ENCODE assay signal across 19 cellular contexts in genomic region chr6:138576303-138576702, GRCh38.
DNase-seq lines count a peak whose midpoint lies in the region; ATAC-seq and TF ChIP-seq lines count a peak whose summit lies in the region.
"Had no signal": no experiment of that assay in that cellular context is flagged by ENCODE, and none has a peak within 500 bp of the region (broad histone marks: within the 10 kb centered on the region; RNA-seq: fewer than 3 reads in every experiment).

No MANE protein-coding gene starts in this region.

- peaks cover under 1% of the 10 kb centered on the region for H3K4me1 ChIP-seq in endodermal cell (ENCODE audit: control insufficient read depth, insufficient read depth, low read length)

- H3K27ac Mint-ChIP-seq in endodermal cell: no peak overlapping the region
- H3K27ac Mint-ChIP-seq: dendritic cell treated with granulocyte-macrophage colony-stimulating factor and Interleukin-4, amounts not matched to agents 40 ng/mL and 50 ng/mL, for 4 days; GM23338 had no signal

- no peaks in the 10 kb centered on the region for H3K36me3 ChIP-seq in endodermal cell (ENCODE audit: control insufficient read depth, insufficient read depth, low read length)

- peaks cover 4% of the 10 kb centered on the region for H3K27me3 Mint-ChIP-seq in endodermal cell (ENCODE audit: insufficient read depth)

- no peak overlapping the region for H3K4me3 ChIP-seq in endodermal cell (ENCODE audit: low read length)
- H3K4me3 ChIP-seq: GM23338, lung had no signal

- H3K9ac ChIP-seq in endodermal cell (ENCODE audit: extremely low read depth, low read length, poor library complexity, severe bottlenecking): no peak overlapping the region
- H3K9ac ChIP-seq: KMS-11 had no signal

- no peaks in the 10 kb centered on the region for H3K9me3 ChIP-seq in endodermal cell (ENCODE audit: control insufficient read depth, low read length)

- DNase-seq in DMS 273 (lab: John Stamatoyannopoulos, UW; ENCODE audit: unreplicated experiment) (peak; percentile 82), NCI-H1092 (lab: John Stamatoyannopoulos, UW) (peak; percentile 67), NCI-H2171 treated with DMSO at 0.1 percent for 48 hours (lab: John Stamatoyannopoulos, UW) (peak; percentile 87), endodermal cell (no peak), amygdala (lab: John Stamatoyannopoulos, UW) (no peak), NCI-H226 (no peak)
- DNase-seq: activated CD4-positive, alpha-beta T cell treated with anti-CD3 and anti-CD28 coated beads for 48 hours; CD8-positive, alpha-beta memory T cell; EL; foreskin fibroblast; kidney; right cardiac atrium had no signal

- no peaks in the 10 kb centered on the region for H3K9me3 Mint-ChIP-seq in endodermal cell
- H3K9me3 Mint-ChIP-seq: CD8-positive, alpha-beta memory T cell; dendritic cell treated with granulocyte-macrophage colony-stimulating factor and Interleukin-4, amounts not matched to agents 40 ng/mL and 50 ng/mL, for 4 days; GM23338 had no signal

- H3K36me3 Mint-ChIP-seq in endodermal cell (ENCODE audit: low read depth): no peaks in the 10 kb centered on the region

- TF ChIP-seq CTCF in endodermal cell (conservative IDR thresholded peaks at IDR 0.05): no peak

- ATAC-seq in GM19452 (IDR thresholded peaks at IDR 0.05; ENCODE audit: unreplicated experiment) (no peak), GM18519 (IDR thresholded peaks at IDR 0.05; ENCODE audit: low FRiP score, unreplicated experiment) (no peak)
- ATAC-seq: GM23338, right cardiac atrium had no signal

- peaks cover 19% of the 10 kb centered on the region for H3K4me1 Mint-ChIP-seq in endodermal cell
- H3K4me1 Mint-ChIP-seq: CD8-positive, alpha-beta memory T cell had no signal

- no peak overlapping the region for H3K4me3 Mint-ChIP-seq in endodermal cell
- H3K4me3 Mint-ChIP-seq: CD8-positive, alpha-beta memory T cell; dendritic cell treated with granulocyte-macrophage colony-stimulating factor and Interleukin-4, amounts not matched to agents 40 ng/mL and 50 ng/mL, for 4 days; GM23338 had no signal

- no peaks in the 10 kb centered on the region for H3K27me3 ChIP-seq in endodermal cell (ENCODE audit: control insufficient read depth, insufficient read depth, low read length, poor library complexity, severe bottlenecking)

- peak overlapping the region; percentile 57 for H3K27ac ChIP-seq in endodermal cell (ENCODE audit: low read depth, low read length)
- H3K27ac ChIP-seq: epithelial cell of prostate, KMS-11 had no signal

- WGBS in endodermal cell (ENCODE audit: insufficient coverage in 1 of 2, insufficient read length in 1 of 2), 2 experiments: 72 to 73% methylated on average over 6 of the region's 6 CpGs

Comparison
In these comparisons a context has a peak if more than half of its experiments do, and no peak if none do; other contexts are left out.
1. DNase-seq: peak in DMS 273 (single experiment), NCI-H1092 (single experiment) and NCI-H2171 treated with DMSO at 0.1 percent for 48 hours (single experiment); none in endodermal cell (single experiment), amygdala (0 of 56) and NCI-H226 (single experiment).